14 cellular contexts compared by ENCODE assay signal in genomic region chr3:56926513-56927282, GRCh38.
DNase-seq lines count a peak whose midpoint lies in the region; ATAC-seq, FAIRE-seq and TF ChIP-seq lines count a peak whose summit lies in the region.
"Had no signal": no experiment of that assay in that cellular context is flagged by ENCODE, and none has a peak within 500 bp of the region (broad histone marks: within the 10 kb centered on the region; RNA-seq: fewer than 3 reads in every experiment).

No MANE protein-coding gene starts in this region.

- no peak for ATAC-seq in heart right ventricle
- ATAC-seq in right cardiac atrium, result no peak
- ATAC-seq in HG03520 (IDR thresholded peaks at IDR 0.05; ENCODE audit: unreplicated experiment), result no peak
- no peak for ATAC-seq in GM19023 (IDR thresholded peaks at IDR 0.05; ENCODE audit: unreplicated experiment)

- peaks cover 18 to 96% (median 81%) of the 10 kb centered on the region in 9 donors for H3K4me1 ChIP-seq in heart right ventricle
- H3K4me1 ChIP-seq in right cardiac atrium (ENCODE audit: control insufficient read depth, insufficient read depth, low read length), result peaks cover 18% of the 10 kb centered on the region
- peaks cover 55% of the 10 kb centered on the region for H3K4me1 ChIP-seq in keratinocyte (ENCODE audit: control insufficient read depth, extremely low read depth, insufficient read depth, low read length)
- peaks cover 8% of the 10 kb centered on the region for H3K4me1 ChIP-seq in ovary (ENCODE audit: insufficient read depth)

- no peak for TF ChIP-seq POLR2A in ovary (IDR thresholded peaks at IDR 0.05)

- H3K9me1 ChIP-seq in keratinocyte (ENCODE audit: control insufficient read depth, extremely low read depth, insufficient read depth, low read length), result no peaks in the 10 kb centered on the region

- H3K9me3 Mint-ChIP-seq in type B pancreatic cell, result no peaks in the 10 kb centered on the region

- no peaks in the 10 kb centered on the region for H3K27me3 ChIP-seq in heart right ventricle
- H3K27me3 ChIP-seq in right cardiac atrium (ENCODE audit: control insufficient read depth, insufficient read depth), result no peaks in the 10 kb centered on the region
- no peaks in the 10 kb centered on the region for H3K27me3 ChIP-seq in keratinocyte (ENCODE audit: control insufficient read depth, extremely low read depth, insufficient read depth, low read length)
- no peaks in the 10 kb centered on the region for H3K27me3 ChIP-seq in ovary
- H3K27me3 ChIP-seq: ascending aorta, BLaER1, Peyer's patch had no signal

- H3K79me2 ChIP-seq in keratinocyte (ENCODE audit: control insufficient read depth, insufficient read depth, low read length), result no peaks in the 10 kb centered on the region

- FAIRE-seq in keratinocyte (lab: Jason Lieb, UNC), result peak; percentile 72

- peak overlapping the region; percentile 18 for H3K9ac ChIP-seq in keratinocyte (ENCODE audit: control insufficient read depth, extremely low read depth, insufficient read depth, low read length)
- H3K9ac ChIP-seq: BLaER1 had no signal

- intact Hi-C loops in heart right ventricle (cut with DNase I) (loop anchor here in 3 of 10 donors (5.0 to 10.0 kb wide), 4 partner anchors 58 to 124 kb away; partner anchors contain the start of gene ARHGEF3 (in 2 of the 3)), right cardiac atrium (cut with DNase I) (loop anchor here in 1 of 4 donors (10.0 kb wide), 1 partner anchor 58 kb away; no protein-coding TSS in a partner anchor), ovary (cut with DNase I) (loop anchor here in 1 of 4 donors (10.0 kb wide), 1 partner anchor 58 kb away; no protein-coding TSS in a partner anchor)

- H3K27ac Mint-ChIP-seq in type B pancreatic cell, result peak overlapping the region; percentile 39

- no peak overlapping the region for H3K4me3 Mint-ChIP-seq in type B pancreatic cell

- H3K4me3 ChIP-seq in heart right ventricle (no peak overlapping the region), right cardiac atrium (ENCODE audit: low read length) (no peak overlapping the region), keratinocyte (ENCODE audit: control insufficient read depth in 2 of 3, extremely low read depth in 1 of 3, insufficient read depth in 2 of 3, low read depth in 1 of 3, low read length in 3 of 3) (no peak overlapping the region), ovary (no peak overlapping the region)
- H3K4me3 ChIP-seq: ascending aorta, BLaER1, Peyer's patch had no signal

- H3K4me2 ChIP-seq in keratinocyte (ENCODE audit: control insufficient read depth, extremely low read depth, insufficient read depth, low read depth, low read length), result peak overlapping the region; percentile 0
- H3K4me2 ChIP-seq: BLaER1 had no signal

- H3K27me3 Mint-ChIP-seq in type B pancreatic cell, result no peaks in the 10 kb centered on the region

- peaks cover 43% of the 10 kb centered on the region for H3K4me1 Mint-ChIP-seq in type B pancreatic cell (ENCODE audit: unreplicated experiment)

- dilution Hi-C loops in keratinocyte (cut with MboI; ENCODE audit: extremely low pct_ligation_motif_present, low sequenced_read_pairs), result no loop called here

- no peaks in the 10 kb centered on the region for H3K9me3 ChIP-seq in heart right ventricle
- no peaks in the 10 kb centered on the region for H3K9me3 ChIP-seq in right cardiac atrium (ENCODE audit: control insufficient read depth, low read length)
- H3K9me3 ChIP-seq in keratinocyte (ENCODE audit: control insufficient read depth, low read depth, low read length), result no peaks in the 10 kb centered on the region
- H3K9me3 ChIP-seq in ovary, result no peaks in the 10 kb centered on the region
- H3K9me3 ChIP-seq: ascending aorta, BLaER1, Peyer's patch had no signal

- no peaks in the 10 kb centered on the region for H3K36me3 Mint-ChIP-seq in type B pancreatic cell

- no peak overlapping the region for H2AFZ ChIP-seq in keratinocyte (ENCODE audit: control insufficient read depth, low read length)

- TF ChIP-seq CTCF in heart right ventricle (IDR thresholded peaks at IDR 0.05) (peak in 2 of 9 donors; percentile 19 to 25), keratinocyte (optimal IDR thresholded peaks at IDR 0.05 in 1 of 3, IDR thresholded peaks at IDR 0.05 in 1 of 3, conservative IDR thresholded peaks at IDR 0.05 in 1 of 3; ENCODE audit: extremely low read depth in 1 of 3, insufficient read depth in 2 of 3, low read length in 3 of 3) (no peak), type B pancreatic cell (conservative IDR thresholded peaks at IDR 0.05) (no peak), ovary (IDR thresholded peaks at IDR 0.05) (no peak)

- no peaks in the 10 kb centered on the region for H4K20me1 ChIP-seq in keratinocyte (ENCODE audit: control insufficient read depth, extremely low read depth, insufficient read depth, low read length)
- H4K20me1 ChIP-seq: BLaER1 had no signal

- DNase-seq in heart right ventricle, result no peak
- DNase-seq in right cardiac atrium, result no peak
- DNase-seq in amniotic epithelial cell (ENCODE audit: low read depth), result peak; percentile 97
- DNase-seq in keratinocyte (ENCODE audit: low read depth, low spot score), result peak; percentile 62
- DNase-seq in type B pancreatic cell (ENCODE audit: extremely low spot score, unreplicated experiment), result no peak
- no peak for DNase-seq in ovary
- DNase-seq: activated CD4-positive, alpha-beta T cell treated with anti-CD3 and anti-CD28 coated beads, Interleukin-2, amount 50 U/mL, for 1 hour; hippocampal formation; NCI-H1092 treated with DMSO at 0.1 percent for 48 hours; Peyer's patch had no signal

- TF ChIP-seq EP300 in ovary (IDR thresholded peaks at IDR 0.05), result no peak

- H3K27ac ChIP-seq in heart right ventricle (peak overlapping the region in 8 of 10 donors; percentile 45 to 86 (median 52)), right cardiac atrium (ENCODE audit: low read length) (no peak overlapping the region), keratinocyte (ENCODE audit: control insufficient read depth, insufficient read depth, low read length) (peak overlapping the region; percentile 50), ovary (no peak overlapping the region)
- H3K27ac ChIP-seq: BLaER1 had no signal

- 47 to 53% methylated on average over 3 of the region's 3 CpGs for WGBS in heart right ventricle, 2 donors
- WGBS in right cardiac atrium, result 51% methylated on average over 3 of the region's 3 CpGs
- WGBS in ovary, 3 donors, result 47 to 58% (median 48%) methylated on average over 3 of the region's 3 CpGs

- H3K36me3 ChIP-seq in heart right ventricle, result no peaks in the 10 kb centered on the region
- H3K36me3 ChIP-seq in keratinocyte (ENCODE audit: control insufficient read depth in 2 of 2, extremely low read depth in 1 of 2, insufficient read depth in 2 of 2, low read length in 2 of 2), result no peaks in the 10 kb centered on the region
- H3K36me3 ChIP-seq in ovary, result no peaks in the 10 kb centered on the region
- H3K36me3 ChIP-seq: ascending aorta, BLaER1, Peyer's patch had no signal

Comparison
In these comparisons a context has a peak if more than half of its experiments do, and no peak if none do; other contexts are left out.
1. H3K27ac ChIP-seq: peak in heart right ventricle (8 of 10) and keratinocyte (single experiment); none in right cardiac atrium (single experiment) and ovary (0 of 2).
2. DNase-seq: peak in amniotic epithelial cell (single experiment) and keratinocyte (single experiment); none in heart right ventricle (0 of 2), right cardiac atrium (0 of 3), type B pancreatic cell (single experiment) and ovary (0 of 5).